In genomic region chr6:7909323-7910276, GRCh38 we compare ENCODE assay signal across 1 cellular context.
A peak's percentile ranks its signal among the peaks of the same experiment; 100 is the strongest.
TF ChIP-seq lines count a peak whose summit lies in the region.

No MANE protein-coding gene starts in this region.

TF ChIP-seq in HepG2, 621 proteins besides CTCF, POLR2A, EP300 and RAD21 (continued from another document and continues in another):
- TF ChIP-seq CREBL2 (CRISPR knock-in tag; IDR thresholded peaks at IDR 0.05; ENCODE audit: borderline replicate concordance): peak; percentile 31; the same call in 1 of the 2 replicates
- TF ChIP-seq UBTF (CRISPR knock-in tag; IDR thresholded peaks at IDR 0.05): peak; percentile 96
- TF ChIP-seq TEAD2 (CRISPR knock-in tag; IDR thresholded peaks at IDR 0.05): peak; percentile 40; the same call in 1 of the 2 replicates
- peak; percentile 61; the same call in 1 of the 2 replicates for TF ChIP-seq PHF20 (CRISPR knock-in tag; IDR thresholded peaks at IDR 0.05)
- TF ChIP-seq, protein P1, sequence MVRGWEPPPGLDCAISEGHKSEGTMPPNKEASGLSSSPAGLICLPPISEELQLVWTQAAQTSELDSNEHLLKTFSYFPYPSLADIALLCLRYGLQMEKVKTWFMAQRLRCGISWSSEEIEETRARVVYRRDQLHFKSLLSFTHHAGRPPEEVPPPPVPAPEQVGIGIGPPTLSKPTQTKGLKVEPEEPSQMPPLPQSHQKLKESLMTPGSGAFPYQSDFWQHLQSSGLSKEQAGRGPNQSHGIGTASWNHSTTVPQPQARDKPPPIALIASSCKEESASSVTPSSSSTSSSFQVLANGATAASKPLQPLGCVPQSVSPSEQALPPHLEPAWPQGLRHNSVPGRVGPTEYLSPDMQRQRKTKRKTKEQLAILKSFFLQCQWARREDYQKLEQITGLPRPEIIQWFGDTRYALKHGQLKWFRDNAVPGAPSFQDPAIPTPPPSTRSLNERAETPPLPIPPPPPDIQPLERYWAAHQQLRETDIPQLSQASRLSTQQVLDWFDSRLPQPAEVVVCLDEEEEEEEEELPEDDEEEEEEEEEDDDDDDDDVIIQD (CRISPR knock-in tag; IDR thresholded peaks at IDR 0.05; ENCODE audit: low read depth): 0 out of 2 replicates have a peak, but pooled peaks have one; percentile 32
- TF ChIP-seq BRCA1 (CRISPR knock-in tag; IDR thresholded peaks at IDR 0.05): peak; percentile 71
- TF ChIP-seq SNAPC2 (CRISPR knock-in tag; IDR thresholded peaks at IDR 0.05): peak; percentile 86; the same call in 1 of the 2 replicates
- TF ChIP-seq, protein P2, sequence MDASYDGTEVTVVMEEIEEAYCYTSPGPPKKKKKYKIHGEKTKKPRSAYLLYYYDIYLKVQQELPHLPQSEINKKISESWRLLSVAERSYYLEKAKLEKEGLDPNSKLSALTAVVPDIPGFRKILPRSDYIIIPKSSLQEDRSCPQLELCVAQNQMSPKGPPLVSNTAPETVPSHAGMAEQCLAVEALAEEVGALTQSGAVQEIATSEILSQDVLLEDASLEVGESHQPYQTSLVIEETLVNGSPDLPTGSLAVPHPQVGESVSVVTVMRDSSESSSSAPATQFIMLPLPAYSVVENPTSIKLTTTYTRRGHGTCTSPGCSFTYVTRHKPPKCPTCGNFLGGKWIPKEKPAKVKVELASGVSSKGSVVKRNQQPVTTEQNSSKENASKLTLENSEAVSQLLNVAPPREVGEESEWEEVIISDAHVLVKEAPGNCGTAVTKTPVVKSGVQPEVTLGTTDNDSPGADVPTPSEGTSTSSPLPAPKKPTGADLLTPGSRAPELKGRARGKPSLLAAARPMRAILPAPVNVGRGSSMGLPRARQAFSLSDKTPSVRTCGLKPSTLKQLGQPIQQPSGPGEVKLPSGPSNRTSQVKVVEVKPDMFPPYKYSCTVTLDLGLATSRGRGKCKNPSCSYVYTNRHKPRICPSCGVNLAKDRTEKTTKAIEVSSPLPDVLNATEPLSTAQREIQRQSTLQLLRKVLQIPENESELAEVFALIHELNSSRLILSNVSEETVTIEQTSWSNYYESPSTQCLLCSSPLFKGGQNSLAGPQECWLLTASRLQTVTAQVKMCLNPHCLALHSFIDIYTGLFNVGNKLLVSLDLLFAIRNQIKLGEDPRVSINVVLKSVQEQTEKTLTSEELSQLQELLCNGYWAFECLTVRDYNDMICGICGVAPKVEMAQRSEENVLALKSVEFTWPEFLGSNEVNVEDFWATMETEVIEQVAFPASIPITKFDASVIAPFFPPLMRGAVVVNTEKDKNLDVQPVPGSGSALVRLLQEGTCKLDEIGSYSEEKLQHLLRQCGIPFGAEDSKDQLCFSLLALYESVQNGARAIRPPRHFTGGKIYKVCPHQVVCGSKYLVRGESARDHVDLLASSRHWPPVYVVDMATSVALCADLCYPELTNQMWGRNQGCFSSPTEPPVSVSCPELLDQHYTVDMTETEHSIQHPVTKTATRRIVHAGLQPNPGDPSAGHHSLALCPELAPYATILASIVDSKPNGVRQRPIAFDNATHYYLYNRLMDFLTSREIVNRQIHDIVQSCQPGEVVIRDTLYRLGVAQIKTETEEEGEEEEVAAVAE (CRISPR knock-in tag; IDR thresholded peaks at IDR 0.05; ENCODE audit: borderline replicate concordance): no peak
- peak; percentile 94; the same call in 1 of the 2 replicates for TF ChIP-seq ZNF484 (CRISPR knock-in tag; IDR thresholded peaks at IDR 0.05; ENCODE audit: borderline replicate concordance, low read depth)
- peak; percentile 79 for TF ChIP-seq ZNF589 (CRISPR knock-in tag; conservative IDR thresholded peaks at IDR 0.05)
- TF ChIP-seq, protein P3, sequence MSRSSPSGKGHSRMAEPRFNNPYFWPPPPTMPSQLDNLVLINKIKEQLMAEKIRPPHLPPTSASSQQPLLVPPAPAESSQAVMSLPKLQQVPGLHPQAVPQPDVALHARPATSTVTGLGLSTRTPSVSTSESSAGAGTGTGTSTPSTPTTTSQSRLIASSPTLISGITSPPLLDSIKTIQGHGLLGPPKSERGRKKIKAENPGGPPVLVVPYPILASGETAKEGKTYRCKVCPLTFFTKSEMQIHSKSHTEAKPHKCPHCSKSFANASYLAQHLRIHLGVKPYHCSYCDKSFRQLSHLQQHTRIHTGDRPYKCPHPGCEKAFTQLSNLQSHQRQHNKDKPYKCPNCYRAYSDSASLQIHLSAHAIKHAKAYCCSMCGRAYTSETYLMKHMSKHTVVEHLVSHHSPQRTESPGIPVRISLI (CRISPR knock-in tag; IDR thresholded peaks at IDR 0.05; ENCODE audit: borderline replicate concordance): peak; percentile 45; the same call in 1 of the 2 replicates
- TF ChIP-seq RBM39 (IDR thresholded peaks at IDR 0.05; ENCODE audit: low read depth, low read length, poor library complexity, severe bottlenecking): peak; percentile 86
- TF ChIP-seq, protein P4, sequence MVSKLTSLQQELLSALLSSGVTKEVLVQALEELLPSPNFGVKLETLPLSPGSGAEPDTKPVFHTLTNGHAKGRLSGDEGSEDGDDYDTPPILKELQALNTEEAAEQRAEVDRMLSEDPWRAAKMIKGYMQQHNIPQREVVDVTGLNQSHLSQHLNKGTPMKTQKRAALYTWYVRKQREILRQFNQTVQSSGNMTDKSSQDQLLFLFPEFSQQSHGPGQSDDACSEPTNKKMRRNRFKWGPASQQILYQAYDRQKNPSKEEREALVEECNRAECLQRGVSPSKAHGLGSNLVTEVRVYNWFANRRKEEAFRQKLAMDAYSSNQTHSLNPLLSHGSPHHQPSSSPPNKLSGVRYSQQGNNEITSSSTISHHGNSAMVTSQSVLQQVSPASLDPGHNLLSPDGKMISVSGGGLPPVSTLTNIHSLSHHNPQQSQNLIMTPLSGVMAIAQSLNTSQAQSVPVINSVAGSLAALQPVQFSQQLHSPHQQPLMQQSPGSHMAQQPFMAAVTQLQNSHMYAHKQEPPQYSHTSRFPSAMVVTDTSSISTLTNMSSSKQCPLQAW (CRISPR knock-in tag; IDR thresholded peaks at IDR 0.05): peak; percentile 81
- TF ChIP-seq MTF1 (CRISPR knock-in tag; IDR thresholded peaks at IDR 0.05): 0 out of 2 replicates have a peak, but pooled peaks have one; percentile 18
- no peak; the same call in 1 of the 2 replicates for TF ChIP-seq NCOR1 (IDR thresholded peaks at IDR 0.05; ENCODE audit: borderline replicate concordance, low read length)
- TF ChIP-seq ZNF570 (CRISPR knock-in tag; IDR thresholded peaks at IDR 0.05; ENCODE audit: borderline replicate concordance): no peak
- TF ChIP-seq ZNF563 (CRISPR knock-in tag; IDR thresholded peaks at IDR 0.05): peak; percentile 96
- TF ChIP-seq, protein P5, sequence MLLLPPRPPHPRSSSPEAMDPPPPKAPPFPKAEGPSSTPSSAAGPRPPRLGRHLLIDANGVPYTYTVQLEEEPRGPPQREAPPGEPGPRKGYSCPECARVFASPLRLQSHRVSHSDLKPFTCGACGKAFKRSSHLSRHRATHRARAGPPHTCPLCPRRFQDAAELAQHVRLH (CRISPR knock-in tag; IDR thresholded peaks at IDR 0.05; ENCODE audit: borderline replicate concordance, low read depth): peak; percentile 48; the same call in 1 of the 2 replicates
- no peak for TF ChIP-seq ZNF577 (CRISPR knock-in tag; IDR thresholded peaks at IDR 0.05; ENCODE audit: borderline replicate concordance, low read depth)
- TF ChIP-seq, protein P6, sequence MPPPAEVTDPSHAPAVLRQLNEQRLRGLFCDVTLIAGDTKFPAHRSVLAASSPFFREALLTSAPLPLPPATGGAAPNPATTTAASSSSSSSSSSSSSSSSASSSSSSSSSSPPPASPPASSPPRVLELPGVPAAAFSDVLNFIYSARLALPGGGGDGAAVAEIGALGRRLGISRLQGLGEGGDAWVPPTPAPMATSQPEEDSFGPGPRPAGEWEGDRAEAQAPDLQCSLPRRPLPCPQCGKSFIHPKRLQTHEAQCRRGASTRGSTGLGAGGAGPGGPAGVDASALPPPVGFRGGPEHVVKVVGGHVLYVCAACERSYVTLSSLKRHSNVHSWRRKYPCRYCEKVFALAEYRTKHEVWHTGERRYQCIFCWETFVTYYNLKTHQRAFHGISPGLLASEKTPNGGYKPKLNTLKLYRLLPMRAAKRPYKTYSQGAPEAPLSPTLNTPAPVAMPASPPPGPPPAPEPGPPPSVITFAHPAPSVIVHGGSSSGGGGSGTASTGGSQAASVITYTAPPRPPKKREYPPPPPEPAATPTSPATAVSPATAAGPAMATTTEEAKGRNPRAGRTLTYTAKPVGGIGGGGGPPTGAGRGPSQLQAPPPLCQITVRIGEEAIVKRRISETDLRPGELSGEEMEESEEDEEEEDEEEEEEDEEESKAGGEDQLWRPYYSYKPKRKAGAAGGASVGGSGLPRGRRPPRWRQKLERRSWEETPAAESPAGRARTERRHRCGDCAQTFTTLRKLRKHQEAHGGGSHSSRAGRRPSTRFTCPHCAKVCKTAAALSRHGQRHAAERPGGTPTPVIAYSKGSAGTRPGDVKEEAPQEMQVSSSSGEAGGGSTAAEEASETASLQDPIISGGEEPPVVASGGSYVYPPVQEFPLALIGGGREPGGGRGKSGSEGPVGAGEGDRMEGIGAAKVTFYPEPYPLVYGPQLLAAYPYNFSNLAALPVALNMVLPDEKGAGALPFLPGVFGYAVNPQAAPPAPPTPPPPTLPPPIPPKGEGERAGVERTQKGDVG (CRISPR knock-in tag; IDR thresholded peaks at IDR 0.05; ENCODE audit: borderline replicate concordance): peak; percentile 58; the same call in 1 of the 2 replicates
- peak; percentile 38; the same call in 1 of the 2 replicates for TF ChIP-seq RFXAP (CRISPR knock-in tag; IDR thresholded peaks at IDR 0.05; ENCODE audit: borderline replicate concordance)
- peak; percentile 95 for TF ChIP-seq TOPORS (CRISPR knock-in tag; IDR thresholded peaks at IDR 0.05)
- TF ChIP-seq KDM1A (CRISPR knock-in tag; IDR thresholded peaks at IDR 0.05): no peak
- peak; percentile 88 for TF ChIP-seq KLF6 (CRISPR knock-in tag; IDR thresholded peaks at IDR 0.05)
- no peak for TF ChIP-seq ZNF264 (CRISPR knock-in tag; IDR thresholded peaks at IDR 0.05)
- TF ChIP-seq E2F5 (CRISPR knock-in tag; conservative IDR thresholded peaks at IDR 0.05): peak; percentile 80
- no peak for TF ChIP-seq ZNF292 (CRISPR knock-in tag; IDR thresholded peaks at IDR 0.05; ENCODE audit: borderline replicate concordance, low read depth)
- peak; percentile 83 for TF ChIP-seq ZSCAN21 (CRISPR knock-in tag; IDR thresholded peaks at IDR 0.05; ENCODE audit: borderline replicate concordance)
- TF ChIP-seq ZNF512 (CRISPR knock-in tag; IDR thresholded peaks at IDR 0.05): no peak
- TF ChIP-seq KLF13 (CRISPR knock-in tag; IDR thresholded peaks at IDR 0.05): no peak
- peak; percentile 45 for TF ChIP-seq NFYB (CRISPR knock-in tag; IDR thresholded peaks at IDR 0.05)
- peak; percentile 53; the same call in 1 of the 2 replicates for TF ChIP-seq ZMYM3 (CRISPR knock-in tag; IDR thresholded peaks at IDR 0.05)
- peak; percentile 84 for TF ChIP-seq CBX1 (IDR thresholded peaks at IDR 0.05; ENCODE audit: low read depth)
- no peak for TF ChIP-seq SIN3B (IDR thresholded peaks at IDR 0.05; ENCODE audit: low read length)
- peak; percentile 90 for TF ChIP-seq AGO2 (optimal IDR thresholded peaks at IDR 0.05; ENCODE audit: low read depth, low read length)
- TF ChIP-seq, protein P7, sequence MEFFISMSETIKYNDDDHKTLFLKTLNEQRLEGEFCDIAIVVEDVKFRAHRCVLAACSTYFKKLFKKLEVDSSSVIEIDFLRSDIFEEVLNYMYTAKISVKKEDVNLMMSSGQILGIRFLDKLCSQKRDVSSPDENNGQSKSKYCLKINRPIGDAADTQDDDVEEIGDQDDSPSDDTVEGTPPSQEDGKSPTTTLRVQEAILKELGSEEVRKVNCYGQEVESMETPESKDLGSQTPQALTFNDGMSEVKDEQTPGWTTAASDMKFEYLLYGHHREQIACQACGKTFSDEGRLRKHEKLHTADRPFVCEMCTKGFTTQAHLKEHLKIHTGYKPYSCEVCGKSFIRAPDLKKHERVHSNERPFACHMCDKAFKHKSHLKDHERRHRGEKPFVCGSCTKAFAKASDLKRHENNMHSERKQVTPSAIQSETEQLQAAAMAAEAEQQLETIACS (CRISPR knock-in tag; IDR thresholded peaks at IDR 0.05): peak; percentile 78
- TF ChIP-seq YEATS2 (CRISPR knock-in tag; IDR thresholded peaks at IDR 0.05; ENCODE audit: borderline replicate concordance): peak; percentile 81
- no peak for TF ChIP-seq MAFK (conservative IDR thresholded peaks at IDR 0.05 in 1 of 2, IDR thresholded peaks at IDR 0.05 in 1 of 2; ENCODE audit: low read length in 2 of 2)
- no peak for TF ChIP-seq MTA3 (CRISPR knock-in tag; IDR thresholded peaks at IDR 0.05)
- no peak for TF ChIP-seq TBP (CRISPR knock-in tag; IDR thresholded peaks at IDR 0.05)
- peak; percentile 92; the same call in 1 of the 2 replicates for TF ChIP-seq ZNF773 (CRISPR knock-in tag; IDR thresholded peaks at IDR 0.05; ENCODE audit: borderline replicate concordance)
- peak; percentile 99 for TF ChIP-seq ZFX (CRISPR knock-in tag; IDR thresholded peaks at IDR 0.05; ENCODE audit: low read depth)
- peak; percentile 87 for TF ChIP-seq KLF11 (CRISPR knock-in tag; IDR thresholded peaks at IDR 0.05)
